19 cellular contexts compared by ENCODE assay signal in genomic region chr19:18122860-18123795, GRCh38. TPM values are rescaled to one million over a fixed set of nuclear protein-coding genes. Genes with fewer than 3 reads are reported as not detected.
A peak's percentile ranks its signal among the peaks of the same experiment; 100 is the strongest.
DNase-seq lines count a peak whose midpoint lies in the region; ATAC-seq and TF ChIP-seq lines count a peak whose summit lies in the region.
"Had no signal": no experiment of that assay in that cellular context is flagged by ENCODE, and none has a peak within 500 bp of the region (broad histone marks: within the 10 kb centered on the region; RNA-seq: fewer than 3 reads in every experiment).

No MANE protein-coding gene starts in this region.

- H3K9me3 Mint-ChIP-seq in naive thymus-derived CD8-positive, alpha-beta T cell = no peaks in the 10 kb centered on the region

- POLR2A ChIA-PET in SK-N-SH (lab: Yijun Ruan, JAX) = no interaction called here
- POLR2A ChIA-PET in naive thymus-derived CD8-positive, alpha-beta T cell (lab: Charles Lee) = interaction anchor here (1.5 to 3.0 kb wide), 2 partner anchors 29 to 35 kb away, joined by 4 to 13 read pairs; partner anchors contain the start of gene PIK3R2

- H3K4me3 Mint-ChIP-seq in naive thymus-derived CD8-positive, alpha-beta T cell = no peak overlapping the region
- H3K4me3 Mint-ChIP-seq: B cell had no signal

- peaks cover 0 to 51% (median 6%) of the 10 kb centered on the region in 3 donors for H3K36me3 Mint-ChIP-seq in naive thymus-derived CD8-positive, alpha-beta T cell

- H3K9me2 ChIP-seq in SK-N-SH = no peaks in the 10 kb centered on the region

- ATAC-seq in SK-N-SH treated with all-trans-retinoic acid at 6 μM for 48 hours (no peak), gastroesophageal sphincter (peak; percentile 48), gastrocnemius medialis (no peak)
- no peak for ATAC-seq in naive thymus-derived CD8-positive, alpha-beta T cell

- no peaks in the 10 kb centered on the region for H3K9me3 ChIP-seq in SK-N-SH
- H3K9me3 ChIP-seq in gastroesophageal sphincter = no peaks in the 10 kb centered on the region
- H3K9me3 ChIP-seq in gastrocnemius medialis = no peaks in the 10 kb centered on the region
- H3K9me3 ChIP-seq: breast epithelium, thyroid gland had no signal

- H3K79me2 ChIP-seq in SK-N-SH (ENCODE audit: insufficient read depth) = no peaks in the 10 kb centered on the region

- TF ChIP-seq CTCF in SK-N-SH (IDR thresholded peaks at IDR 0.05) = no peak
- no peak for TF ChIP-seq CTCF in gastroesophageal sphincter (IDR thresholded peaks at IDR 0.05)
- no peak for TF ChIP-seq CTCF in gastrocnemius medialis (IDR thresholded peaks at IDR 0.05 in 4 of 5, conservative IDR thresholded peaks at IDR 0.05 in 1 of 5)

- H3K4me2 ChIP-seq in SK-N-SH = no peak overlapping the region
- H3K4me2 ChIP-seq: PC-9 had no signal

- in situ Hi-C loops in gastrocnemius medialis (cut with MboI; ENCODE audit: low sequenced_read_pairs in 4 of 4) = no loop called here

- H3K27ac Mint-ChIP-seq in naive thymus-derived CD8-positive, alpha-beta T cell = peak overlapping the region; percentile 40 to 89 (median 68)
- H3K27ac Mint-ChIP-seq: B cell had no signal

- H3F3A ChIP-seq in SK-N-SH (replicated peaks; ENCODE audit: insufficient read depth) = no peaks in the 10 kb centered on the region

- H3K27ac ChIP-seq in SK-N-SH (ENCODE audit: low read depth in 2 of 2, low read length in 1 of 2) (no peak overlapping the region), gastroesophageal sphincter (peak overlapping the region in 2 of 4 donors; percentile 8 to 38), gastrocnemius medialis (peak overlapping the region in 2 of 4 donors; percentile 27 to 37)
- H3K27ac ChIP-seq: 22Rv1, breast epithelium, PC-9, thyroid gland had no signal

- peaks cover 0 to 8% of the 10 kb centered on the region in 2 experiments; a peak in 1 of 4 replicates for H3K4me1 ChIP-seq in SK-N-SH (ENCODE audit: control insufficient read depth in 1 of 2, insufficient read depth in 2 of 2, low read depth in 1 of 2, low read length in 1 of 2)
- H3K4me1 ChIP-seq in gastroesophageal sphincter = peaks cover 0 to 14% (median 6%) of the 10 kb centered on the region in 3 donors
- peaks cover 4 to 6% of the 10 kb centered on the region in 2 donors for H3K4me1 ChIP-seq in gastrocnemius medialis

- H2AFZ ChIP-seq in SK-N-SH (ENCODE audit: low read depth) = no peak overlapping the region
- H2AFZ ChIP-seq: PC-9 had no signal

- 97% methylated on average over 21 of the region's 27 CpGs for WGBS in SK-N-SH (ENCODE audit: low lambda C conversion rate)
- 68 to 73% methylated on average over 3 to 16 of the region's 27 CpGs for WGBS in gastroesophageal sphincter (ENCODE audit: low coverage in 1 of 2), 2 donors

- H3K4me3 ChIP-seq in SK-N-SH (ENCODE audit: low read depth in 2 of 2, low read length in 1 of 2) = no peak overlapping the region
- no peak overlapping the region for H3K4me3 ChIP-seq in gastroesophageal sphincter
- H3K4me3 ChIP-seq in gastrocnemius medialis = no peak overlapping the region
- H3K4me3 ChIP-seq: breast epithelium, PC-9, thyroid gland had no signal

- peaks cover 11 to 36% (median 21%) of the 10 kb centered on the region in 4 donors for H3K4me1 Mint-ChIP-seq in naive thymus-derived CD8-positive, alpha-beta T cell

- no peaks in the 10 kb centered on the region for H4K20me1 ChIP-seq in SK-N-SH (ENCODE audit: insufficient read depth)

- peaks cover 2 to 12% of the 10 kb centered on the region in 2 experiments for H3K36me3 ChIP-seq in SK-N-SH (replicated peaks in 1 of 2; ENCODE audit: control insufficient read depth in 1 of 2, insufficient read depth in 2 of 2, low read length in 1 of 2)
- H3K36me3 ChIP-seq in gastroesophageal sphincter = peaks cover 0 to 60% of the 10 kb centered on the region in 2 donors
- H3K36me3 ChIP-seq in gastrocnemius medialis = no peaks in the 10 kb centered on the region
- H3K36me3 ChIP-seq: breast epithelium had no signal

- no peaks in the 10 kb centered on the region for H3K27me3 ChIP-seq in SK-N-SH (ENCODE audit: insufficient read depth)
- H3K27me3 ChIP-seq in gastroesophageal sphincter = no peaks in the 10 kb centered on the region
- H3K27me3 ChIP-seq in gastrocnemius medialis = no peaks in the 10 kb centered on the region
- H3K27me3 ChIP-seq: breast epithelium, thyroid gland had no signal

- H3K9ac ChIP-seq in SK-N-SH = no peak overlapping the region

- TF ChIP-seq RAD21 in SK-N-SH (IDR thresholded peaks at IDR 0.05; ENCODE audit: low read length) = no peak

- DNase-seq in SK-N-SH (no peak), UCSD-AML1 (lab: John Stamatoyannopoulos, UW; ENCODE audit: unreplicated experiment) (peak; percentile 46), gastrocnemius medialis (no peak), T1000 (lab: John Stamatoyannopoulos, UW) (no peak), inferior parietal cortex (ENCODE audit: extremely low spot score) (no peak)
- no peak for DNase-seq in naive thymus-derived CD8-positive, alpha-beta T cell
- DNase-seq: NCI-H1105 treated with DMSO at 0.1 percent for 48 hours, NCI-H774, PC-9, retina had no signal

- TF ChIP-seq EP300 in SK-N-SH (IDR thresholded peaks at IDR 0.05; ENCODE audit: borderline replicate concordance in 1 of 2, low read depth in 1 of 2, low read length in 1 of 2) (no peak), gastroesophageal sphincter (IDR thresholded peaks at IDR 0.05) (no peak)

- TF ChIP-seq POLR2A in gastroesophageal sphincter (IDR thresholded peaks at IDR 0.05) = no peak
- TF ChIP-seq POLR2A in gastrocnemius medialis (IDR thresholded peaks at IDR 0.05) = no peak

- CTCF ChIA-PET in SK-N-SH (lab: Yijun Ruan, JAX) = interaction anchor here (1.3 to 2.7 kb wide), 4 partner anchors 10 to 116 kb away, joined by 3 to 9 read pairs (median 4); no protein-coding TSS in a partner anchor

- intact Hi-C loops in gastrocnemius medialis (cut with DNase I; ENCODE audit: low total_unique reads) = no loop called here

- H3K27me3 Mint-ChIP-seq in naive thymus-derived CD8-positive, alpha-beta T cell = no peaks in the 10 kb centered on the region
- H3K27me3 Mint-ChIP-seq: B cell had no signal

TF ChIP-seq in SK-N-SH treated with all-trans-retinoic acid at 6 μM for 48 hours, 23 proteins besides CTCF, POLR2A, EP300 and RAD21 (continues in another document):
- peak; percentile 98 for TF ChIP-seq ZFP3 (CRISPR knock-in tag; IDR thresholded peaks at IDR 0.05)
- no peak for TF ChIP-seq ZNF565 (CRISPR knock-in tag; conservative IDR thresholded peaks at IDR 0.05; ENCODE audit: low read depth)

TF ChIP-seq in SK-N-SH, 30 proteins besides CTCF, POLR2A, EP300 and RAD21 (continues in another document):
- no peak for TF ChIP-seq JUND (IDR thresholded peaks at IDR 0.05)
- no peak for TF ChIP-seq TCF12 (IDR thresholded peaks at IDR 0.05)
- TF ChIP-seq TEAD4 (IDR thresholded peaks at IDR 0.05; ENCODE audit: borderline replicate concordance, insufficient read depth) = no peak
- TF ChIP-seq YY1 (IDR thresholded peaks at IDR 0.05; ENCODE audit: low read depth) = no peak
- TF ChIP-seq GATA2 (CRISPR knock-in tag; IDR thresholded peaks at IDR 0.05) = no peak
- TF ChIP-seq NFIC (IDR thresholded peaks at IDR 0.05; ENCODE audit: borderline replicate concordance) = no peak
- no peak for TF ChIP-seq POLR2AphosphoS5 (IDR thresholded peaks at IDR 0.05; ENCODE audit: low read depth, low read length)
- no peak for TF ChIP-seq TAF1 (IDR thresholded peaks at IDR 0.05; ENCODE audit: borderline replicate concordance, low read depth, low read length)
- no peak for TF ChIP-seq FOXJ3 (CRISPR knock-in tag; IDR thresholded peaks at IDR 0.05)
- TF ChIP-seq USF1 (IDR thresholded peaks at IDR 0.05; ENCODE audit: borderline replicate concordance, low read depth) = no peak
- no peak for TF ChIP-seq SIN3A (IDR thresholded peaks at IDR 0.05; ENCODE audit: borderline replicate concordance, low read depth, low read length)

RNA-seq across cellular contexts. Expression of gene MAST3, which starts 25.6 kb away (rescaled TPM):
- 3.1 and 4.5 TPM in 2 replicates for polyA plus RNA-seq in SK-N-SH (2012; rRNA removed)
- 1.9 and 3.1 TPM in 2 replicates for polyA plus RNA-seq in SK-N-SH (2012; cell fraction: cytosol; rRNA removed)
- polyA plus RNA-seq in SK-N-SH (2012; cell fraction: nucleus; rRNA removed) = 12.8 and 17.8 TPM in 2 replicates
- total RNA-seq in gastroesophageal sphincter (1 to 10 TPM; 3.3 to 8.8 (median 4.8) TPM), gastrocnemius medialis (1 to 10 TPM in 3 of 4 donors, under 1 TPM in 1; 0.66 to 2.8 (median 1.6) TPM)
- 10 to 100 TPM; 44.7 to 44.8 TPM for total RNA-seq in naive thymus-derived CD8-positive, alpha-beta T cell
- polyA plus RNA-seq in naive thymus-derived CD8-positive, alpha-beta T cell = 10 to 100 TPM in 2 of 3 donors, 1 to 10 TPM in 1; 9.4 to 15.7 (median 11.5) TPM

RNA-seq across cellular contexts. Expression of gene PIK3R2, which starts 29.8 kb away (rescaled TPM):
- polyA plus RNA-seq in SK-N-SH (2012; rRNA removed) = 27.5 and 36.6 TPM in 2 replicates
- polyA plus RNA-seq in SK-N-SH (2012; cell fraction: cytosol; rRNA removed) = 17.4 and 30.3 TPM in 2 replicates
- polyA plus RNA-seq in SK-N-SH (2012; cell fraction: nucleus; rRNA removed) = 52.1 and 53.0 TPM in 2 replicates
- total RNA-seq in gastroesophageal sphincter = 10 to 100 TPM in 3 of 4 donors, 1 to 10 TPM in 1; 5.3 to 30.1 (median 22.7) TPM
- total RNA-seq in naive thymus-derived CD8-positive, alpha-beta T cell = 10 to 100 TPM; 20.9 to 21.5 TPM
- polyA plus RNA-seq in naive thymus-derived CD8-positive, alpha-beta T cell = 10 to 100 TPM in 1 of 3 donors, 1 to 10 TPM in 2; 1.5 to 11.7 (median 3.6) TPM
- total RNA-seq in gastrocnemius medialis = 10 to 100 TPM in 1 of 4 donors, 1 to 10 TPM in 3; 5.6 to 11.9 (median 6.0) TPM

RNA-seq across cellular contexts. Expression of gene IL12RB1, which starts 36.4 kb away (rescaled TPM):
- polyA plus RNA-seq in SK-N-SH (2012; rRNA removed) = 0.02 TPM in 1 of 2 replicates, not detected in the other
- polyA plus RNA-seq in SK-N-SH (2012; cell fraction: cytosol; rRNA removed) = 0.05 TPM in 1 of 2 replicates, not detected in the other
- polyA plus RNA-seq in SK-N-SH (2012; cell fraction: nucleus; rRNA removed) = not detected in 2 replicates
- total RNA-seq in gastroesophageal sphincter = 1 to 10 TPM in 3 of 4 donors, under 1 TPM in 1; 0.15 to 3.5 (median 1.5) TPM
- total RNA-seq in naive thymus-derived CD8-positive, alpha-beta T cell = 10 to 100 TPM; 18.5 TPM
- 10 to 100 TPM; 17.5 to 32.9 (median 24.2) TPM for polyA plus RNA-seq in naive thymus-derived CD8-positive, alpha-beta T cell
- total RNA-seq in gastrocnemius medialis = under 1 TPM in 2 of 4 donors, not detected in 2; 0.16 to 0.20 TPM
- total RNA-seq: kidney epithelial cell, LHCN-M2, SK-MEL-5 had no signal

RNA-seq across cellular contexts. Expression of gene IFI30, which starts 50.5 kb away (rescaled TPM):
- 10.7 and 11.6 TPM in 2 replicates for polyA plus RNA-seq in SK-N-SH (2012; rRNA removed)
- 4.4 and 6.7 TPM in 2 replicates for polyA plus RNA-seq in SK-N-SH (2012; cell fraction: cytosol; rRNA removed)
- polyA plus RNA-seq in SK-N-SH (2012; cell fraction: nucleus; rRNA removed) = 4.5 and 5.5 TPM in 2 replicates
- total RNA-seq in gastroesophageal sphincter (10 to 100 TPM in 3 of 4 donors, 1 to 10 TPM in 1; 4.4 to 79.6 (median 40.8) TPM), gastrocnemius medialis (10 to 100 TPM in 2 of 4 donors, 1 to 10 TPM in 2; 3.5 to 20.4 (median 14.0) TPM)
- 10 to 100 TPM; 13.7 to 15.3 TPM for total RNA-seq in naive thymus-derived CD8-positive, alpha-beta T cell
- 1 to 10 TPM; 3.3 to 7.1 (median 5.4) TPM for polyA plus RNA-seq in naive thymus-derived CD8-positive, alpha-beta T cell

Comparison
In these comparisons a context has a peak if more than half of its experiments do, and no peak if none do; other contexts are left out.
1. RNA of gene MAST3, which starts 25.6 kb away (total RNA-seq): 44.7 to 44.8 TPM in naive thymus-derived CD8-positive, alpha-beta T cell; 3.3 to 8.8 TPM in gastroesophageal sphincter and 0.66 to 2.8 TPM in gastrocnemius medialis; every median in the first group is over 4 times any median in the second.
2. RNA of gene IL12RB1, which starts 36.4 kb away (total RNA-seq): 18.5 TPM in naive thymus-derived CD8-positive, alpha-beta T cell; 0.15 to 3.5 TPM in gastroesophageal sphincter and 0.16 to 0.20 TPM in gastrocnemius medialis; every median in the first group is over 4 times any median in the second.